In the genomic region with DNA sequence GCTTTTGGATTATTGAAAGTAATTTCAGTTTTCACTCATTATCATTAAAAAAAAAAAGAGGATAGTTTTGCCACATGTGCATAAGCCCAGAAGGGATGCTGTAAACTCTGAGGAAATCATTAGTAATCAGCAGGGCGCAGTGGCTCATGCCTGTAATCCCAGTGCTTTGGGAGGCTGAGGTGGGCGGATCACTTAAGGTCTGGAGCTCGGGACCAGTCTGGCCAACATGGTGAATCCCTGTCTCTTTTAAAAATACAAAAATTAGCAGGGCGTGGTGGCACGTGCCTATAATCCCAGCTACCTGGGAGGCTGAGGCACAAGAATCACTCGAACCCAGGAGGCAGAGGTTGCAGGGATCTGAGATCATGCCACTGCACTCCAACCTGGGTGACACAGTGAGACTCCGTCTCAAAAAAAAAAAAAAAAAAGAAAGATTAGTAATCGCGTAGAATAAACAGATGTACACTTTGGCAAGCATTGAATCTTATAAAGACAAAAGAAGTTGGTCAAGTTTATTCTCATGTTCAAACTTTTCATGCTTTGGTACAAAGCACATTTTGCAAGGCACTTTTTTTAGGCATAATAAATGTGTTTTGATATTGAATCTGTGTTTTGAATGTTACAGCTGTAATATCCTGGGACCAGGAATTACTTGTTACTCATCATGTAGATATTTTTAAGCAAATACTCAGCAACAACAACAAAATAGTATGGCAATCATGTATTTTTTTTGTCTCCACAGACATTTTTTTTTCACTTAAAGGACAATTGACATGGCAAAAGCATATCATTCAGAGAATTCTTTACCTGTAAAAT, we compare ENCODE assay signal across 1 cellular context.
TF ChIP-seq lines count a peak whose summit lies in the region.

No MANE protein-coding gene starts in this region.

TF ChIP-seq in GM23338, 12 proteins besides CTCF, POLR2A, EP300 and RAD21 (continued from another document):
- TF ChIP-seq, protein P1, sequence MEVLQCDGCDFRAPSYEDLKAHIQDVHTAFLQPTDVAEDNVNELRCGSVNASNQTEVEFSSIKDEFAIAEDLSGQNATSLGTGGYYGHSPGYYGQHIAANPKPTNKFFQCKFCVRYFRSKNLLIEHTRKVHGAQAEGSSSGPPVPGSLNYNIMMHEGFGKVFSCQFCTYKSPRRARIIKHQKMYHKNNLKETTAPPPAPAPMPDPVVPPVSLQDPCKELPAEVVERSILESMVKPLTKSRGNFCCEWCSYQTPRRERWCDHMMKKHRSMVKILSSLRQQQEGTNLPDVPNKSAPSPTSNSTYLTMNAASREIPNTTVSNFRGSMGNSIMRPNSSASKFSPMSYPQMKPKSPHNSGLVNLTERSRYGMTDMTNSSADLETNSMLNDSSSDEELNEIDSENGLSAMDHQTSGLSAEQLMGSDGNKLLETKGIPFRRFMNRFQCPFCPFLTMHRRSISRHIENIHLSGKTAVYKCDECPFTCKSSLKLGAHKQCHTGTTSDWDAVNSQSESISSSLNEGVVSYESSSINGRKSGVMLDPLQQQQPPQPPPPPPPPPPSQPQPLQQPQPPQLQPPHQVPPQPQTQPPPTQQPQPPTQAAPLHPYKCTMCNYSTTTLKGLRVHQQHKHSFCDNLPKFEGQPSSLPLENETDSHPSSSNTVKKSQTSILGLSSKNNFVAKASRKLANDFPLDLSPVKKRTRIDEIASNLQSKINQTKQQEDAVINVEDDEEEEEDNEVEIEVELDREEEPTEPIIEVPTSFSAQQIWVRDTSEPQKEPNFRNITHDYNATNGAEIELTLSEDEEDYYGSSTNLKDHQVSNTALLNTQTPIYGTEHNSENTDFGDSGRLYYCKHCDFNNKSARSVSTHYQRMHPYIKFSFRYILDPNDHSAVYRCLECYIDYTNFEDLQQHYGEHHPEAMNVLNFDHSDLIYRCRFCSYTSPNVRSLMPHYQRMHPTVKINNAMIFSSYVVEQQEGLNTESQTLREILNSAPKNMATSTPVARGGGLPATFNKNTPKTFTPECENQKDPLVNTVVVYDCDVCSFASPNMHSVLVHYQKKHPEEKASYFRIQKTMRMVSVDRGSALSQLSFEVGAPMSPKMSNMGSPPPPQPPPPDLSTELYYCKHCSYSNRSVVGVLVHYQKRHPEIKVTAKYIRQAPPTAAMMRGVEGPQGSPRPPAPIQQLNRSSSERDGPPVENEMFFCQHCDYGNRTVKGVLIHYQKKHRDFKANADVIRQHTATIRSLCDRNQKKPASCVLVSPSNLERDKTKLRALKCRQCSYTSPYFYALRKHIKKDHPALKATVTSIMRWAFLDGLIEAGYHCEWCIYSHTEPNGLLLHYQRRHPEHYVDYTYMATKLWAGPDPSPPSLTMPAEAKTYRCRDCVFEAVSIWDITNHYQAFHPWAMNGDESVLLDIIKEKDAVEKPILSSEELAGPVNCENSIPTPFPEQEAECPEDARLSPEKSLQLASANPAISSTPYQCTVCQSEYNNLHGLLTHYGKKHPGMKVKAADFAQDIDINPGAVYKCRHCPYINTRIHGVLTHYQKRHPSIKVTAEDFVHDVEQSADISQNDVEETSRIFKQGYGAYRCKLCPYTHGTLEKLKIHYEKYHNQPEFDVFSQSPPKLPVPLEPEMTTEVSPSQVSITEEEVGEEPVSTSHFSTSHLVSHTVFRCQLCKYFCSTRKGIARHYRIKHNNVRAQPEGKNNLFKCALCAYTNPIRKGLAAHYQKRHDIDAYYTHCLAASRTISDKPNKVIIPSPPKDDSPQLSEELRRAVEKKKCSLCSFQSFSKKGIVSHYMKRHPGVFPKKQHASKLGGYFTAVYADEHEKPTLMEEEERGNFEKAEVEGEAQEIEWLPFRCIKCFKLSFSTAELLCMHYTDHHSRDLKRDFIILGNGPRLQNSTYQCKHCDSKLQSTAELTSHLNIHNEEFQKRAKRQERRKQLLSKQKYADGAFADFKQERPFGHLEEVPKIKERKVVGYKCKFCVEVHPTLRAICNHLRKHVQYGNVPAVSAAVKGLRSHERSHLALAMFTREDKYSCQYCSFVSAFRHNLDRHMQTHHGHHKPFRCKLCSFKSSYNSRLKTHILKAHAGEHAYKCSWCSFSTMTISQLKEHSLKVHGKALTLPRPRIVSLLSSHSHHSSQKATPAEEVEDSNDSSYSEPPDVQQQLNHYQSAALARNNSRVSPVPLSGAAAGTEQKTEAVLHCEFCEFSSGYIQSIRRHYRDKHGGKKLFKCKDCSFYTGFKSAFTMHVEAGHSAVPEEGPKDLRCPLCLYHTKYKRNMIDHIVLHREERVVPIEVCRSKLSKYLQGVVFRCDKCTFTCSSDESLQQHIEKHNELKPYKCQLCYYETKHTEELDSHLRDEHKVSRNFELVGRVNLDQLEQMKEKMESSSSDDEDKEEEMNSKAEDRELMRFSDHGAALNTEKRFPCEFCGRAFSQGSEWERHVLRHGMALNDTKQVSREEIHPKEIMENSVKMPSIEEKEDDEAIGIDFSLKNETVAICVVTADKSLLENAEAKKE (CRISPR knock-in tag; IDR thresholded peaks at IDR 0.05), result no peak
- TF ChIP-seq EZH2 (IDR thresholded peaks at IDR 0.05; ENCODE audit: low read depth, unreplicated experiment) (no peak), ZNF331 (CRISPR knock-in tag; IDR thresholded peaks at IDR 0.05; ENCODE audit: low read depth) (no peak), JUNB (IDR thresholded peaks at IDR 0.05; ENCODE audit: unreplicated experiment) (no peak)
- TF ChIP-seq, protein P2, sequence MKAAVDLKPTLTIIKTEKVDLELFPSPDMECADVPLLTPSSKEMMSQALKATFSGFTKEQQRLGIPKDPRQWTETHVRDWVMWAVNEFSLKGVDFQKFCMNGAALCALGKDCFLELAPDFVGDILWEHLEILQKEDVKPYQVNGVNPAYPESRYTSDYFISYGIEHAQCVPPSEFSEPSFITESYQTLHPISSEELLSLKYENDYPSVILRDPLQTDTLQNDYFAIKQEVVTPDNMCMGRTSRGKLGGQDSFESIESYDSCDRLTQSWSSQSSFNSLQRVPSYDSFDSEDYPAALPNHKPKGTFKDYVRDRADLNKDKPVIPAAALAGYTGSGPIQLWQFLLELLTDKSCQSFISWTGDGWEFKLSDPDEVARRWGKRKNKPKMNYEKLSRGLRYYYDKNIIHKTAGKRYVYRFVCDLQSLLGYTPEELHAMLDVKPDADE (IDR thresholded peaks at IDR 0.05), result no peak
